Comparison of ENCODE assay signal across 28 cellular contexts in the genomic region with DNA sequence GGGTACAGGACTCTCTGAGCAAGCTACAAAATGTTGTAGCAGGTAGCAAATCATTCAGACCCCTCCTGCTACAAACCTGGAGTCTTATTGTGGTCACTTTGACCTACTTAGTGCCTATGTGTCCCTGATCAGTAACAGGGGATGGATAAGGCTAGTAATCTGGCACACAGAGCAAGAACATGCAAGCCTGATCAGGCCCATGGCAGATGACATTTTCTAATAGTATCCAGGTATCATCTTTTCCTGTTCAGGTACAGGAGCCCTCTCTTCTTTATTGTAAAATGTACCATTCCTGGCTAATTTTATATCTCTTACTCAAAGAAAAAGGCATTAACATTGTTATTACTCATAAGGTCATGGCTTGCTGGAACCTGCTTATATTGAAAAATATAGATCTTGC.
"Had no signal": no experiment of that assay in that cellular context is flagged by ENCODE, and none has a peak within 500 bp of the region (broad histone marks: within the 10 kb centered on the region; RNA-seq: fewer than 3 reads in every experiment).

No MANE protein-coding gene starts in this region.

- FAIRE-seq: small intestine, urothelium cell line had no signal

- H3K36me3 ChIP-seq: neural progenitor cell, ovary, right lobe of liver, sigmoid colon, stomach, thoracic aorta, thyroid gland, tibial nerve, upper lobe of left lung, vagina had no signal

- H3K9me3 Mint-ChIP-seq: nephron; neural progenitor cell; stimulated activated effector memory CD8-positive, alpha-beta T cell treated with anti-CD3 and anti-CD28 coated beads, Interleukin-12 subunit alpha, Interleukin-12 subunit beta, amount 100 ng/mL, for 72 hours; stimulated activated naive CD8-positive, alpha-beta T cell treated with anti-CD3 and anti-CD28 coated beads, Interleukin-15, Interleukin-2, amounts not matched to agents 100 ng/mL and 50 ng/mL, for 24 hours had no signal

- H2AFZ ChIP-seq: neural progenitor cell, parathyroid adenoma had no signal

- H3K4me3 Mint-ChIP-seq: nephron; neural progenitor cell; stimulated activated effector memory CD8-positive, alpha-beta T cell treated with anti-CD3 and anti-CD28 coated beads, Interleukin-12 subunit alpha, Interleukin-12 subunit beta, amount 100 ng/mL, for 72 hours; stimulated activated naive B cell treated with anti-CD40 and anti-IgM and Interleukin-4, amounts not matched to agents 10 μg/mL and 1 μg/mL and 100 μg/mL, for 72 hours; stimulated activated naive CD8-positive, alpha-beta T cell treated with anti-CD3 and anti-CD28 coated beads, Interleukin-15, Interleukin-2, amounts not matched to agents 100 ng/mL and 50 ng/mL, for 24 hours had no signal

- ATAC-seq: psoas muscle; right cardiac atrium; right lobe of liver; stimulated activated effector memory CD8-positive, alpha-beta T cell treated with anti-CD3 and anti-CD28 coated beads, Interleukin-12 subunit alpha, Interleukin-12 subunit beta, amount 100 ng/mL, for 72 hours; stimulated activated naive B cell treated with anti-CD40 and anti-IgM and Interleukin-4, amounts not matched to agents 10 μg/mL and 1 μg/mL and 100 μg/mL, for 72 hours had no signal

- H3K4me1 ChIP-seq: neural progenitor cell, parathyroid adenoma, psoas muscle, right lobe of liver, sigmoid colon, stomach, thyroid gland, tibial nerve, upper lobe of left lung, vagina had no signal

- H3K4me2 ChIP-seq: neural progenitor cell had no signal

- H3K27ac ChIP-seq: neural progenitor cell, ovary, parathyroid adenoma, psoas muscle, right lobe of liver, sigmoid colon, stomach, thoracic aorta, thyroid gland, tibial nerve, upper lobe of left lung, vagina had no signal

- H3K4me1 Mint-ChIP-seq: nephron; neural progenitor cell; stimulated activated effector memory CD8-positive, alpha-beta T cell treated with anti-CD3 and anti-CD28 coated beads, Interleukin-12 subunit alpha, Interleukin-12 subunit beta, amount 100 ng/mL, for 72 hours; stimulated activated naive B cell treated with anti-CD40 and anti-IgM and Interleukin-4, amounts not matched to agents 10 μg/mL and 1 μg/mL and 100 μg/mL, for 72 hours had no signal

- H3K79me2 ChIP-seq: parathyroid adenoma had no signal

- DNase-seq: occipital lobe; ovary; posterior cingulate gyrus; psoas muscle; right cardiac atrium; right lobe of liver; sigmoid colon; small intestine; stimulated activated CD4-positive, alpha-beta T cell treated with anti-CD3 and anti-CD28 coated beads, Interleukin-15, amount 100 ng/mL, for 24 hours; stimulated activated CD4-positive, alpha-beta T cell treated with anti-CD3 and anti-CD28 coated beads, Interleukin-2, amount 100 ng/mL, for 24 hours; stimulated activated CD4-positive, alpha-beta T cell treated with anti-CD3 and anti-CD28 coated beads, Interleukin-2, amount 100 ng/mL, for 48 hours; stimulated activated CD4-positive, alpha-beta T cell treated with anti-CD3 and anti-CD28 coated beads, Interleukin-4, amount 100 ng/mL, for 24 hours; stimulated activated naive B cell treated with anti-CD40 and anti-IgM and Interleukin-4, amounts not matched to agents 10 μg/mL and 1 μg/mL and 100 μg/mL, for 72 hours; stimulated activated naive CD4-positive, alpha-beta T cell treated with Interleukin-2 at 50 U/mL for 16 hours; stomach; thyroid gland; trophoblast cell; upper lobe of left lung had no signal

- H3K36me3 Mint-ChIP-seq: neural progenitor cell; stimulated activated effector memory CD8-positive, alpha-beta T cell treated with anti-CD3 and anti-CD28 coated beads, Interleukin-12 subunit alpha, Interleukin-12 subunit beta, amount 100 ng/mL, for 72 hours; stimulated activated naive B cell treated with anti-CD40 and anti-IgM and Interleukin-4, amounts not matched to agents 10 μg/mL and 1 μg/mL and 100 μg/mL, for 72 hours had no signal

- H3K27ac Mint-ChIP-seq: nephron; neural progenitor cell; progenitor cell of endocrine pancreas; stimulated activated effector memory CD8-positive, alpha-beta T cell treated with anti-CD3 and anti-CD28 coated beads, Interleukin-12 subunit alpha, Interleukin-12 subunit beta, amount 100 ng/mL, for 72 hours; stimulated activated naive B cell treated with anti-CD40 and anti-IgM and Interleukin-4, amounts not matched to agents 10 μg/mL and 1 μg/mL and 100 μg/mL, for 72 hours; stimulated activated naive CD8-positive, alpha-beta T cell treated with anti-CD3 and anti-CD28 coated beads, Interleukin-15, Interleukin-2, amounts not matched to agents 100 ng/mL and 50 ng/mL, for 24 hours had no signal

- H3K27me3 ChIP-seq: neural progenitor cell, ovary, right lobe of liver, sigmoid colon, stomach, thyroid gland, tibial nerve, upper lobe of left lung, vagina had no signal

- H3K4me3 ChIP-seq: neural progenitor cell, ovary, psoas muscle, right lobe of liver, sigmoid colon, stomach, thoracic aorta, thyroid gland, tibial nerve, upper lobe of left lung, vagina had no signal
